Comparison of ENCODE assay signal across 35 cellular contexts in genomic region chr7:1869731-1870130, GRCh38.
"Had no signal": no experiment of that assay in that cellular context is flagged by ENCODE, and none has a peak within 500 bp of the region (broad histone marks: within the 10 kb centered on the region; RNA-seq: fewer than 3 reads in every experiment).

No MANE protein-coding gene starts in this region.

- H3K9me3 Mint-ChIP-seq: activated naive CD4-positive, alpha-beta T cell treated with anti-CD3 and anti-CD28 coated beads, Interleukin-2, amount 50 U/mL, for 24 hours; activated naive CD8-positive, alpha-beta T cell treated with anti-CD3 and anti-CD28 coated beads, Interleukin-2, amount 50 U/mL, for 24 hours; activated T-cell treated with anti-CD3 and anti-CD28 coated beads, Interleukin-2, amount 50 U/mL, for 24 hours had no signal

- H3K4me3 ChIP-seq: body of pancreas, breast epithelium had no signal

- DNase-seq: activated CD4-positive, alpha-beta memory T cell treated with anti-CD3 and anti-CD28 coated beads, Interleukin-2, amount 10 ng/mL, durations not matched to agents 7 days and 5 days; activated CD4-positive, alpha-beta T cell treated with anti-CD3 and anti-CD28 coated beads for 1 hour; activated CD4-positive, alpha-beta T cell treated with anti-CD3 and anti-CD28 coated beads for 36 hours; activated CD4-positive, alpha-beta T cell treated with anti-CD3 and anti-CD28 coated beads for 48 hours; activated CD4-positive, alpha-beta T cell treated with anti-CD3 and anti-CD28 coated beads, Interleukin-2, amount 10 ng/mL, durations not matched to agents 7 days and 5 days; activated CD4-positive, alpha-beta T cell treated with anti-CD3 and anti-CD28 coated beads, Interleukin-2, amount 50 U/mL, for 48 hours; activated CD4-positive, CD25-positive, alpha-beta regulatory T cell; activated CD8-positive, alpha-beta memory T cell treated with anti-CD3 and anti-CD28 coated beads for 24 hours; activated CD8-positive, alpha-beta memory T cell treated with anti-CD3 and anti-CD28 coated beads, Interleukin-2, amount 10 ng/mL, durations not matched to agents 7 days and 5 days; activated CD8-positive, alpha-beta memory T cell treated with anti-CD3 and anti-CD28 coated beads, Interleukin-2, amount 50 U/mL, for 48 hours; activated CD8-positive, alpha-beta T cell treated with anti-CD3 and anti-CD28 coated beads, Interleukin-2, amount 10 ng/mL, durations not matched to agents 7 days and 5 days; activated effector memory CD4-positive, alpha-beta T cell treated with Interleukin-2 at 50 U/mL for 16 hours; activated gamma-delta T cell; activated naive CD4-positive, alpha-beta T cell treated with anti-CD3 and anti-CD28 coated beads, Interleukin-2, amount 10 ng/mL, durations not matched to agents 7 days and 5 days; activated naive CD4-positive, alpha-beta T cell treated with Interleukin-2 at 50 U/mL for 16 hours; activated naive CD8-positive, alpha-beta T cell treated with anti-CD3 and anti-CD28 coated beads, Interleukin-2, amount 10 ng/mL, durations not matched to agents 7 days and 5 days; activated naive CD8-positive, alpha-beta T cell treated with anti-CD3 and anti-CD28 coated beads, Interleukin-2, amount 50 U/mL, for 24 hours; activated T-cell treated with anti-CD3 and anti-CD28 coated beads, Interleukin-2, amount 50 U/mL, for 24 hours; activated T-cell treated with anti-CD3 and anti-CD28 coated beads, Interleukin-2, amount 50 U/mL, for 48 hours; aorta; body of pancreas; brain microvascular endothelial cell; central memory CD4-positive, alpha-beta T cell; T-helper 1 cell; T-helper 2 cell; T-helper 9 cell; WERI-Rb-1 had no signal

- H3K9me3 ChIP-seq: body of pancreas, breast epithelium had no signal

- H3K36me3 Mint-ChIP-seq: activated naive CD4-positive, alpha-beta T cell treated with anti-CD3 and anti-CD28 coated beads, Interleukin-2, amount 50 U/mL, for 24 hours; activated naive CD8-positive, alpha-beta T cell had no signal

- H3K27ac ChIP-seq: body of pancreas, brain microvascular endothelial cell, breast epithelium, WERI-Rb-1 had no signal

- H3K36me3 ChIP-seq: brain microvascular endothelial cell, breast epithelium, WERI-Rb-1 had no signal

- H3K27me3 ChIP-seq: body of pancreas, brain microvascular endothelial cell, breast epithelium had no signal

- ATAC-seq: activated CD4-positive, alpha-beta T cell treated with anti-CD3 and anti-CD28 coated beads for 36 hours; activated CD4-positive, CD25-positive, alpha-beta regulatory T cell treated with anti-CD3 and anti-CD28 coated beads, Interleukin-2, amount 50 U/mL, for 24 hours; activated CD8-positive, alpha-beta memory T cell treated with anti-CD3 and anti-CD28 coated beads, Interleukin-2, amount 10 ng/mL, durations not matched to agents 7 days and 5 days; activated CD8-positive, alpha-beta T cell treated with anti-CD3 and anti-CD28 coated beads, Interleukin-2, amount 10 ng/mL, durations not matched to agents 7 days and 5 days; activated naive CD8-positive, alpha-beta T cell treated with anti-CD3 and anti-CD28 coated beads, Interleukin-2, amount 50 U/mL, for 24 hours; body of pancreas; WTC11 had no signal

- H3K4me3 Mint-ChIP-seq: activated CD4-positive, alpha-beta memory T cell treated with anti-CD3 and anti-CD28 coated beads, Interleukin-2, amount 10 ng/mL, durations not matched to agents 7 days and 5 days; activated CD4-positive, alpha-beta T cell treated with anti-CD3 and anti-CD28 coated beads for 36 hours; activated CD4-positive, alpha-beta T cell treated with anti-CD3 and anti-CD28 coated beads, Interleukin-2, amount 10 ng/mL, durations not matched to agents 7 days and 5 days; activated CD8-positive, alpha-beta memory T cell treated with anti-CD3 and anti-CD28 coated beads, Interleukin-2, amount 10 ng/mL, durations not matched to agents 7 days and 5 days; activated CD8-positive, alpha-beta T cell treated with anti-CD3 and anti-CD28 coated beads, Interleukin-2, amount 10 ng/mL, durations not matched to agents 7 days and 5 days; activated naive CD4-positive, alpha-beta T cell treated with anti-CD3 and anti-CD28 coated beads, Interleukin-2, amount 10 ng/mL, durations not matched to agents 7 days and 5 days; activated naive CD4-positive, alpha-beta T cell treated with anti-CD3 and anti-CD28 coated beads, Interleukin-2, amount 50 U/mL, for 24 hours; activated naive CD8-positive, alpha-beta T cell; activated naive CD8-positive, alpha-beta T cell treated with anti-CD3 and anti-CD28 coated beads, Interleukin-2, amount 10 ng/mL, durations not matched to agents 7 days and 5 days; activated naive CD8-positive, alpha-beta T cell treated with anti-CD3 and anti-CD28 coated beads, Interleukin-2, amount 50 U/mL, for 24 hours; activated T-cell treated with anti-CD3 and anti-CD28 coated beads, Interleukin-2, amount 50 U/mL, for 24 hours; T-helper 1 cell treated with Interleukin-12 subunit alpha and Interleukin-12 subunit beta and Interleukin-4 antibody, amounts not matched to agents 30 μg/mL and 1 μg/mL, for 36 hours; T-helper 2 cell treated with Interferon-gamma antibody and Interleukin-4, amounts not matched to agents 5 μg/mL and 100 μg/mL, for 36 hours; WTC11 had no signal

- H3K4me1 Mint-ChIP-seq: activated CD4-positive, alpha-beta memory T cell treated with anti-CD3 and anti-CD28 coated beads, Interleukin-2, amount 10 ng/mL, durations not matched to agents 7 days and 5 days; activated CD4-positive, alpha-beta T cell treated with anti-CD3 and anti-CD28 coated beads, Interleukin-2, amount 10 ng/mL, durations not matched to agents 7 days and 5 days; activated CD8-positive, alpha-beta memory T cell treated with anti-CD3 and anti-CD28 coated beads, Interleukin-2, amount 10 ng/mL, durations not matched to agents 7 days and 5 days; activated naive CD8-positive, alpha-beta T cell treated with anti-CD3 and anti-CD28 coated beads, Interleukin-2, amount 10 ng/mL, durations not matched to agents 7 days and 5 days; activated naive CD8-positive, alpha-beta T cell treated with anti-CD3 and anti-CD28 coated beads, Interleukin-2, amount 50 U/mL, for 24 hours had no signal

- H3K4me1 ChIP-seq: body of pancreas, breast epithelium had no signal

- H3K27me3 Mint-ChIP-seq: activated CD4-positive, alpha-beta memory T cell treated with anti-CD3 and anti-CD28 coated beads, Interleukin-2, amount 10 ng/mL, durations not matched to agents 7 days and 5 days; activated CD4-positive, alpha-beta T cell treated with anti-CD3 and anti-CD28 coated beads for 36 hours; activated CD4-positive, alpha-beta T cell treated with anti-CD3 and anti-CD28 coated beads, Interleukin-2, amount 10 ng/mL, durations not matched to agents 7 days and 5 days; activated CD8-positive, alpha-beta memory T cell treated with anti-CD3 and anti-CD28 coated beads, Interleukin-2, amount 10 ng/mL, durations not matched to agents 7 days and 5 days; activated naive CD4-positive, alpha-beta T cell treated with anti-CD3 and anti-CD28 coated beads, Interleukin-2, amount 10 ng/mL, durations not matched to agents 7 days and 5 days; activated naive CD4-positive, alpha-beta T cell treated with anti-CD3 and anti-CD28 coated beads, Interleukin-2, amount 50 U/mL, for 24 hours; activated naive CD8-positive, alpha-beta T cell; activated naive CD8-positive, alpha-beta T cell treated with anti-CD3 and anti-CD28 coated beads, Interleukin-2, amount 10 ng/mL, durations not matched to agents 7 days and 5 days; activated naive CD8-positive, alpha-beta T cell treated with anti-CD3 and anti-CD28 coated beads, Interleukin-2, amount 50 U/mL, for 24 hours; activated T-cell treated with anti-CD3 and anti-CD28 coated beads, Interleukin-2, amount 50 U/mL, for 24 hours had no signal

- H3K27ac Mint-ChIP-seq: activated CD4-positive, alpha-beta memory T cell treated with anti-CD3 and anti-CD28 coated beads, Interleukin-2, amount 10 ng/mL, durations not matched to agents 7 days and 5 days; activated CD4-positive, alpha-beta T cell treated with anti-CD3 and anti-CD28 coated beads for 36 hours; activated CD4-positive, alpha-beta T cell treated with anti-CD3 and anti-CD28 coated beads, Interleukin-2, amount 10 ng/mL, durations not matched to agents 7 days and 5 days; activated CD8-positive, alpha-beta memory T cell treated with anti-CD3 and anti-CD28 coated beads, Interleukin-2, amount 10 ng/mL, durations not matched to agents 7 days and 5 days; activated naive CD4-positive, alpha-beta T cell treated with anti-CD3 and anti-CD28 coated beads, Interleukin-2, amount 10 ng/mL, durations not matched to agents 7 days and 5 days; activated naive CD4-positive, alpha-beta T cell treated with anti-CD3 and anti-CD28 coated beads, Interleukin-2, amount 50 U/mL, for 24 hours; activated naive CD8-positive, alpha-beta T cell; activated naive CD8-positive, alpha-beta T cell treated with anti-CD3 and anti-CD28 coated beads, Interleukin-2, amount 10 ng/mL, durations not matched to agents 7 days and 5 days; activated naive CD8-positive, alpha-beta T cell treated with anti-CD3 and anti-CD28 coated beads, Interleukin-2, amount 50 U/mL, for 24 hours; activated T-cell treated with anti-CD3 and anti-CD28 coated beads, Interleukin-2, amount 50 U/mL, for 24 hours; activated T-helper 2 cell treated with anti-CD3 and anti-CD28 coated beads, Interferon-gamma antibody, Interleukin-2, Interleukin-4, amounts not matched to agents 10 μg/mL and 5 μg/mL and 100 μg/mL, durations not matched to agents 14 hours and 24 hours and 36 hours; T-helper 1 cell treated with Interleukin-12 subunit alpha and Interleukin-12 subunit beta and Interleukin-4 antibody, amounts not matched to agents 30 μg/mL and 1 μg/mL, for 36 hours; T-helper 2 cell treated with Interferon-gamma antibody and Interleukin-4, amounts not matched to agents 5 μg/mL and 100 μg/mL, for 36 hours had no signal
